13 cellular contexts compared by ENCODE assay signal in the genomic region with DNA sequence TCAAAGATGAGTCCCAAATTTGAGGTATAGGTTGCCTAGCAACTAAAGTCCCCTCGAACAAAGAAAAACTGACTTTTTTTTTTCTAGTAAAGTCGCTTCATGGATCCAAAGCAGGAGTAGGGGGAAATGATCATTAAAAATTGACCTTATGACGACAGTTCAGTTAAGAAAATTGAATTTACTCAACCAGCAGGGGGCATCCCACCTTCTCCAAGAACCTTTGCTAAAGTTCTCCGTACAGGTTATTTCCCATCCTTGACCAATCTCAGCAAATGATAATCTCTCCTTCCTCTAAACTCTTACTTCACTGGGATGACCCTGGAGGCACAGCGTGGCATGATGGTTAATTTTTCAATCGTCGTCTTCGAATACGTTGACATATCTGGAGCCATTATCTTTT.
DNase-seq lines count a peak whose midpoint lies in the region; ATAC-seq, FAIRE-seq and TF ChIP-seq lines count a peak whose summit lies in the region.
"Had no signal": no experiment of that assay in that cellular context is flagged by ENCODE, and none has a peak within 500 bp of the region (broad histone marks: within the 10 kb centered on the region; RNA-seq: fewer than 3 reads in every experiment).

No MANE protein-coding gene starts in this region.

- DNase-seq in MCF 10A (ENCODE audit: unreplicated experiment) (no peak), breast epithelium (ENCODE audit: low spot score in 2 of 2) (no peak), Kasumi-1 (lab: John Stamatoyannopoulos, UW) (peak; percentile 0 to 4), K562 (ENCODE audit: extremely low read depth in 1 of 4, low spot score in 3 of 4) (peak; percentile 19 to 40 (median 23)), psoas muscle (no peak)
- no peak for DNase-seq in activated naive CD4-positive, alpha-beta T cell treated with anti-CD3 and anti-CD28 coated beads, Interleukin-2, amount 50 U/mL, for 72 hours (ENCODE audit: low spot score in 2 of 2)
- no peak for DNase-seq in activated CD8-positive, alpha-beta memory T cell treated with anti-CD3 and anti-CD28 coated beads for 24 hours
- DNase-seq in naive thymus-derived CD4-positive, alpha-beta T cell: no peak
- DNase-seq: NCI-H2029 had no signal

- intact Hi-C loops in MCF 10A (cut with micrococcal nuclease): loop anchor here (1.0 to 10.0 kb wide), 4 partner anchors 141 to 1359 kb away; no protein-coding TSS in a partner anchor
- intact Hi-C loops in breast epithelium (cut with DNase I; ENCODE audit: low total_unique reads): no loop called here
- intact Hi-C loops in K562 (cut with micrococcal nuclease): loop anchor here (5.0 to 10.0 kb wide), 2 partner anchors 311 to 603 kb away; no protein-coding TSS in a partner anchor
- intact Hi-C loops in psoas muscle (cut with DNase I): no loop called here
- intact Hi-C loops in naive thymus-derived CD4-positive, alpha-beta T cell (cut with micrococcal nuclease): no loop called here

- no peaks in the 10 kb centered on the region for H3K4me1 ChIP-seq in breast epithelium
- no peaks in the 10 kb centered on the region for H3K4me1 ChIP-seq in K562 (replicated peaks in 1 of 2; ENCODE audit: control insufficient read depth in 2 of 2, insufficient read depth in 2 of 2, low read length in 2 of 2)
- no peaks in the 10 kb centered on the region for H3K4me1 ChIP-seq in psoas muscle
- no peaks in the 10 kb centered on the region for H3K4me1 ChIP-seq in naive thymus-derived CD4-positive, alpha-beta T cell (ENCODE audit: control insufficient read depth in 2 of 2, insufficient read depth in 2 of 2, low read length in 2 of 2)
- H3K4me1 ChIP-seq: suprapubic skin had no signal

- H3K9me3 Mint-ChIP-seq in MCF 10A (ENCODE audit: unreplicated experiment): no peaks in the 10 kb centered on the region
- peaks cover 1 to 13% of the 10 kb centered on the region in 2 donors for H3K9me3 Mint-ChIP-seq in activated naive CD4-positive, alpha-beta T cell treated with anti-CD3 and anti-CD28 coated beads, Interleukin-2, amount 50 U/mL, for 72 hours
- peaks cover 0 to 11% (median 5%) of the 10 kb centered on the region in 11 donors for H3K9me3 Mint-ChIP-seq in naive thymus-derived CD4-positive, alpha-beta T cell

- in situ Hi-C loops in K562 (cut with MboI): no loop called here

- H3K4me3 ChIP-seq in breast epithelium (no peak overlapping the region), K562 (no peak overlapping the region), psoas muscle (no peak overlapping the region)
- no peak overlapping the region for H3K4me3 ChIP-seq in naive thymus-derived CD4-positive, alpha-beta T cell (ENCODE audit: low read length)
- H3K4me3 ChIP-seq: lung, suprapubic skin had no signal

- TF ChIP-seq EP300 in K562 (IDR thresholded peaks at IDR 0.05; ENCODE audit: low read length): no peak

- H3K27ac Mint-ChIP-seq in MCF 10A (ENCODE audit: low read depth, unreplicated experiment): no peak overlapping the region
- no peak overlapping the region for H3K27ac Mint-ChIP-seq in activated naive CD4-positive, alpha-beta T cell treated with anti-CD3 and anti-CD28 coated beads, Interleukin-2, amount 50 U/mL, for 72 hours
- H3K27ac Mint-ChIP-seq in naive thymus-derived CD4-positive, alpha-beta T cell: no peak overlapping the region
- H3K27ac Mint-ChIP-seq: activated T-helper 2 cell treated with anti-CD3 and anti-CD28 coated beads, Interferon-gamma antibody, Interleukin-2, Interleukin-4, amounts not matched to agents 10 μg/mL and 5 μg/mL and 100 μg/mL, durations not matched to agents 14 hours and 24 hours and 36 hours had no signal

- no peak overlapping the region for H3K9ac ChIP-seq in K562 (ENCODE audit: insufficient read depth in 1 of 2, low read depth in 2 of 2, low read length in 2 of 2)

- H3K27me3 ChIP-seq in breast epithelium (no peaks in the 10 kb centered on the region), K562 (ENCODE audit: control insufficient read depth in 2 of 2, insufficient read depth in 2 of 2, low read length in 2 of 2) (peaks cover 0 to 3% of the 10 kb centered on the region in 2 experiments; a peak in 2 of 5 replicates), psoas muscle (ENCODE audit: insufficient read depth in 3 of 3, low read length in 2 of 3) (no peaks in the 10 kb centered on the region)
- H3K27me3 ChIP-seq in naive thymus-derived CD4-positive, alpha-beta T cell (ENCODE audit: control insufficient read depth in 2 of 2, insufficient read depth in 2 of 2, low read length in 2 of 2): no peaks in the 10 kb centered on the region
- H3K27me3 ChIP-seq: suprapubic skin had no signal

- ATAC-seq in K562 (peak; percentile 65; the same call in 2 of the 3 replicates), psoas muscle (no peak)
- ATAC-seq in activated naive CD4-positive, alpha-beta T cell treated with anti-CD3 and anti-CD28 coated beads, Interleukin-2, amount 50 U/mL, for 72 hours: no peak
- ATAC-seq in naive thymus-derived CD4-positive, alpha-beta T cell: no peak
- ATAC-seq: Right ventricle myocardium inferior had no signal

- no peaks in the 10 kb centered on the region for H3K79me2 ChIP-seq in K562 (ENCODE audit: control insufficient read depth, insufficient read depth, low read length)

- H3K9me3 ChIP-seq in breast epithelium: peaks cover 0 to 8% of the 10 kb centered on the region in 2 donors
- no peaks in the 10 kb centered on the region for H3K9me3 ChIP-seq in K562 (replicated peaks; ENCODE audit: control insufficient read depth, insufficient read depth, low read depth, low read length)
- no peaks in the 10 kb centered on the region for H3K9me3 ChIP-seq in psoas muscle
- H3K9me3 ChIP-seq in naive thymus-derived CD4-positive, alpha-beta T cell (ENCODE audit: control insufficient read depth in 2 of 3, low read length in 3 of 3): no peaks in the 10 kb centered on the region
- H3K9me3 ChIP-seq: suprapubic skin had no signal

- no peaks in the 10 kb centered on the region for H3K36me3 Mint-ChIP-seq in MCF 10A (ENCODE audit: insufficient read depth, unreplicated experiment)
- peaks cover 0 to 5% of the 10 kb centered on the region in 2 donors for H3K36me3 Mint-ChIP-seq in activated naive CD4-positive, alpha-beta T cell treated with anti-CD3 and anti-CD28 coated beads, Interleukin-2, amount 50 U/mL, for 72 hours
- peaks cover 0 to 3% (median 0%) of the 10 kb centered on the region in 5 donors for H3K36me3 Mint-ChIP-seq in naive thymus-derived CD4-positive, alpha-beta T cell

- no peak overlapping the region for H3K4me3 Mint-ChIP-seq in MCF 10A (ENCODE audit: unreplicated experiment)
- no peak overlapping the region for H3K4me3 Mint-ChIP-seq in naive thymus-derived CD4-positive, alpha-beta T cell

- H2AFZ ChIP-seq in K562 (ENCODE audit: low read depth, low read length): no peak overlapping the region

- peak in 1 of 2 experiments; percentile 40; a peak in 2 of 4 replicates for TF ChIP-seq RAD21 in K562 (CRISPR knock-in tag; conservative IDR thresholded peaks at IDR 0.05 in 1 of 2, IDR thresholded peaks at IDR 0.05 in 1 of 2)

- H3K9me1 ChIP-seq in K562 (ENCODE audit: control insufficient read depth, insufficient read depth, low read length): no peaks in the 10 kb centered on the region

- POLR2A ChIA-PET in MCF 10A (lab: Yijun Ruan, JAX) (no interaction called here), K562 (lab: Yijun Ruan, JAX) (no interaction called here)
- POLR2A ChIA-PET in naive thymus-derived CD4-positive, alpha-beta T cell (lab: Charles Lee): no interaction called here

- H3K36me3 ChIP-seq in breast epithelium (no peaks in the 10 kb centered on the region), K562 (ENCODE audit: control insufficient read depth, insufficient read depth, low read length) (no peaks in the 10 kb centered on the region), psoas muscle (ENCODE audit: insufficient read depth in 1 of 2, low read depth in 1 of 2) (no peaks in the 10 kb centered on the region)
- no peaks in the 10 kb centered on the region for H3K36me3 ChIP-seq in naive thymus-derived CD4-positive, alpha-beta T cell (ENCODE audit: control insufficient read depth in 2 of 3, insufficient read depth in 3 of 3, low read length in 3 of 3)
- H3K36me3 ChIP-seq: suprapubic skin had no signal

- BruUV-seq in MCF 10A (replicated peaks; lab: Mats Ljungman, UMichigan) (no TSS peak), K562 (replicated peaks; lab: Mats Ljungman, UMichigan) (no TSS peak)

- WGBS in K562 (ENCODE audit: insufficient coverage, low coverage, missing lambda C conversion rate): 44% methylated on average over 9 of the region's 9 CpGs
- 71 to 75% (median 72%) methylated on average over 9 of the region's 9 CpGs for WGBS in psoas muscle, 3 donors

- no peak overlapping the region for H3K27ac ChIP-seq in breast epithelium
- no peak overlapping the region for H3K27ac ChIP-seq in K562 (ENCODE audit: extremely low read depth, low read depth, low read length)
- H3K27ac ChIP-seq in psoas muscle: no peak overlapping the region
- no peak overlapping the region for H3K27ac ChIP-seq in naive thymus-derived CD4-positive, alpha-beta T cell (ENCODE audit: low read depth, low read length)
- H3K27ac ChIP-seq: suprapubic skin had no signal

- TF ChIP-seq POLR2A in breast epithelium (IDR thresholded peaks at IDR 0.05) (no peak), K562 (conservative IDR thresholded peaks at IDR 0.05) (no peak)

- no peak overlapping the region for H3K4me2 ChIP-seq in K562 (ENCODE audit: insufficient read depth, low read length)

- no peaks in the 10 kb centered on the region for H3K27me3 Mint-ChIP-seq in MCF 10A (ENCODE audit: insufficient read depth, unreplicated experiment)
- no peaks in the 10 kb centered on the region for H3K27me3 Mint-ChIP-seq in naive thymus-derived CD4-positive, alpha-beta T cell

- peaks cover 6% of the 10 kb centered on the region for H3K4me1 Mint-ChIP-seq in MCF 10A (ENCODE audit: insufficient read depth, unreplicated experiment)
- H3K4me1 Mint-ChIP-seq in naive thymus-derived CD4-positive, alpha-beta T cell: peaks cover 0 to 1% (median 0%) of the 10 kb centered on the region in 7 donors

- CTCF ChIA-PET in MCF 10A (lab: Yijun Ruan, JAX): interaction anchor here (1.6 to 2.0 kb wide), 2 partner anchors 311 to 602 kb away, joined by 5 to 14 read pairs; no protein-coding TSS in a partner anchor
- CTCF ChIA-PET in K562 (lab: Yijun Ruan, JAX; ENCODE audit: low intra/inter-chr PET ratio): no interaction called here
- CTCF ChIA-PET in naive thymus-derived CD4-positive, alpha-beta T cell (lab: Charles Lee): no interaction called here

- peak; percentile 49 for TF ChIP-seq CTCF in MCF 10A (IDR thresholded peaks at IDR 0.05; ENCODE audit: unreplicated experiment)
- TF ChIP-seq CTCF in breast epithelium (IDR thresholded peaks at IDR 0.05): no peak
- TF ChIP-seq CTCF in K562 (IDR thresholded peaks at IDR 0.05 in 2 of 3, conservative IDR thresholded peaks at IDR 0.05 in 1 of 3; ENCODE audit: insufficient read depth in 2 of 3, low read depth in 1 of 3, low read length in 3 of 3): peak in 2 of 3 experiments; percentile 50 to 55; a peak in 4 of 6 replicates
- TF ChIP-seq CTCF in psoas muscle (IDR thresholded peaks at IDR 0.05): peak; percentile 13

- FAIRE-seq in K562 (lab: Jason Lieb, UNC): peak; percentile 72

- 0 out of 2 replicates have a peak, but pooled peaks cover 2% of the 10 kb centered on the region for H4K20me1 ChIP-seq in K562 (replicated peaks; ENCODE audit: control insufficient read depth, insufficient read depth, low read length)

TF ChIP-seq in K562, 482 proteins besides CTCF, POLR2A, EP300 and RAD21 (continues in another document):
- TF ChIP-seq RFX1 (IDR thresholded peaks at IDR 0.05): peak; percentile 55
- no peak for TF ChIP-seq FOXJ2 (tag; IDR thresholded peaks at IDR 0.05)
- TF ChIP-seq SMC3 (conservative IDR thresholded peaks at IDR 0.05; ENCODE audit: insufficient read depth, low read depth, low read length): 0 out of 2 replicates have a peak, but pooled peaks have one; percentile 9

Comparison
In these comparisons a context has a peak if more than half of its experiments do, and no peak if none do; other contexts are left out.
1. CTCF ChIP-seq: peak in MCF 10A (single experiment), K562 (2 of 3) and psoas muscle (single experiment); none in breast epithelium (0 of 3).
2. intact Hi-C loops: an anchor here in MCF 10A (1.0 to 10.0 kb wide) and K562 (5.0 to 10.0 kb wide); none called in breast epithelium, psoas muscle and naive thymus-derived CD4-positive, alpha-beta T cell.
3. DNase-seq: peak in Kasumi-1 (2 of 2) and K562 (4 of 4); none in MCF 10A (single experiment), breast epithelium (0 of 2), psoas muscle (0 of 2), activated naive CD4-positive, alpha-beta T cell treated with anti-CD3 and anti-CD28 coated beads, Interleukin-2, amount 50 U/mL, for 72 hours (0 of 2), activated CD8-positive, alpha-beta memory T cell treated with anti-CD3 and anti-CD28 coated beads for 24 hours (single experiment) and naive thymus-derived CD4-positive, alpha-beta T cell (0 of 9).